ENCODE assay signal across 1 cellular context in genomic region chr18:50374753-50375391, GRCh38.
TF ChIP-seq lines count a peak whose summit lies in the region.

Gene SKA1, plus strand, starts transcription at chr18:50375046. Its CDS starts 785 bp downstream, at chr18:50375831.

TF ChIP-seq in WTC11, 78 proteins besides CTCF, POLR2A, EP300 and RAD21 (continued from another document):
- no peak for TF ChIP-seq ZNF317 (CRISPR knock-in tag; IDR thresholded peaks at IDR 0.05; ENCODE audit: borderline replicate concordance, low read depth)
- TF ChIP-seq ATF2 (CRISPR knock-in tag; IDR thresholded peaks at IDR 0.05; ENCODE audit: borderline replicate concordance, low read depth), result no peak
- no peak for TF ChIP-seq TEAD4 (CRISPR knock-in tag; IDR thresholded peaks at IDR 0.05)
- TF ChIP-seq PREB (CRISPR knock-in tag; IDR thresholded peaks at IDR 0.05; ENCODE audit: borderline replicate concordance), result no peak
- TF ChIP-seq STAT6 (CRISPR knock-in tag; conservative IDR thresholded peaks at IDR 0.05; ENCODE audit: low read depth), result no peak
- no peak for TF ChIP-seq IRF1 (CRISPR knock-in tag; IDR thresholded peaks at IDR 0.05)
- no peak for TF ChIP-seq ZNF671 (CRISPR knock-in tag; IDR thresholded peaks at IDR 0.05)
- TF ChIP-seq EMX1 (CRISPR knock-in tag; IDR thresholded peaks at IDR 0.05), result no peak
- TF ChIP-seq ZNF281 (CRISPR knock-in tag; IDR thresholded peaks at IDR 0.05), result no peak
- TF ChIP-seq PRDM15 (CRISPR knock-in tag; IDR thresholded peaks at IDR 0.05), result no peak
- no peak for TF ChIP-seq ZMAT4 (CRISPR knock-in tag; IDR thresholded peaks at IDR 0.05)
- no peak for TF ChIP-seq NFATC4 (CRISPR knock-in tag; IDR thresholded peaks at IDR 0.05)
- no peak for TF ChIP-seq ESRRA (CRISPR knock-in tag; IDR thresholded peaks at IDR 0.05; ENCODE audit: borderline replicate concordance)
- no peak for TF ChIP-seq ZSCAN18 (CRISPR knock-in tag; IDR thresholded peaks at IDR 0.05)
- TF ChIP-seq IRF2 (CRISPR knock-in tag; IDR thresholded peaks at IDR 0.05; ENCODE audit: borderline replicate concordance, low read depth), result no peak
- peak; percentile 99 for TF ChIP-seq E2F4 (CRISPR knock-in tag; IDR thresholded peaks at IDR 0.05; ENCODE audit: borderline replicate concordance, low read depth)
- TF ChIP-seq ZNF396 (CRISPR knock-in tag; IDR thresholded peaks at IDR 0.05; ENCODE audit: borderline replicate concordance), result no peak
- no peak for TF ChIP-seq CBFB (CRISPR knock-in tag; IDR thresholded peaks at IDR 0.05; ENCODE audit: low read depth)
- TF ChIP-seq ATF1 (CRISPR knock-in tag; IDR thresholded peaks at IDR 0.05), result no peak
- peak; percentile 84 for TF ChIP-seq MAX (CRISPR knock-in tag; IDR thresholded peaks at IDR 0.05)
- no peak for TF ChIP-seq AFF4 (CRISPR knock-in tag; IDR thresholded peaks at IDR 0.05; ENCODE audit: borderline replicate concordance)
- TF ChIP-seq GTF2I (CRISPR knock-in tag; conservative IDR thresholded peaks at IDR 0.05), result no peak
- TF ChIP-seq RELA (CRISPR knock-in tag; IDR thresholded peaks at IDR 0.05; ENCODE audit: borderline replicate concordance), result no peak
- no peak for TF ChIP-seq SOX15 (CRISPR knock-in tag; IDR thresholded peaks at IDR 0.05)
